In genomic region chr4:152590179-152591031, GRCh38 we compare ENCODE assay signal across 8 cellular contexts. TPM values are rescaled to one million over a fixed set of nuclear protein-coding genes. Genes with fewer than 3 reads are reported as not detected.
DNase-seq lines count a peak whose midpoint lies in the region; ATAC-seq and TF ChIP-seq lines count a peak whose summit lies in the region.

No MANE protein-coding gene starts in this region.

- no peak for TF ChIP-seq CTCF in retinal pigment epithelial cell (conservative IDR thresholded peaks at IDR 0.05; ENCODE audit: low read depth, low read length)
- no peak for TF ChIP-seq CTCF in progenitor cell of endocrine pancreas (IDR thresholded peaks at IDR 0.05; ENCODE audit: unreplicated experiment)

- peaks cover 2% of the 10 kb centered on the region for H3K4me1 Mint-ChIP-seq in progenitor cell of endocrine pancreas (ENCODE audit: low read depth)

- H3K36me3 Mint-ChIP-seq in progenitor cell of endocrine pancreas (ENCODE audit: insufficient read depth) = no peaks in the 10 kb centered on the region

- peaks cover 20% of the 10 kb centered on the region for H3K27me3 Mint-ChIP-seq in progenitor cell of endocrine pancreas

- no peak overlapping the region for H3K4me3 Mint-ChIP-seq in progenitor cell of endocrine pancreas (ENCODE audit: low read depth)

- H3K27ac Mint-ChIP-seq in progenitor cell of endocrine pancreas = no peak overlapping the region

- ATAC-seq in GM18858 (IDR thresholded peaks at IDR 0.05; ENCODE audit: unreplicated experiment) = peak; percentile 41
- ATAC-seq in GM18909 (IDR thresholded peaks at IDR 0.05; ENCODE audit: poor library complexity, unreplicated experiment) = no peak
- no peak for ATAC-seq in HG03108 (IDR thresholded peaks at IDR 0.05; ENCODE audit: unreplicated experiment)
- no peak for ATAC-seq in HG02884 (IDR thresholded peaks at IDR 0.05; ENCODE audit: unreplicated experiment)

- no peak overlapping the region for H3K4me3 ChIP-seq in retinal pigment epithelial cell (ENCODE audit: low read length)

- H3K9me3 Mint-ChIP-seq in progenitor cell of endocrine pancreas (ENCODE audit: low read depth) = peaks cover 3% of the 10 kb centered on the region

- DNase-seq in NCI-H345 treated with DMSO at 0.1 percent for 48 hours (lab: John Stamatoyannopoulos, UW; ENCODE audit: unreplicated experiment) (peak; percentile 23), epidermal melanocyte (ENCODE audit: insufficient read length, low spot score) (peak; percentile 20), retinal pigment epithelial cell (ENCODE audit: low read depth) (peak; percentile 98), progenitor cell of endocrine pancreas (ENCODE audit: low spot score, unreplicated experiment) (no peak)

RNA-seq across cellular contexts. Expression of gene FBXW7, which starts 54.5 kb away (rescaled TPM):
- 49.3 and 52.1 TPM in 2 replicates for total RNA-seq in progenitor cell of endocrine pancreas
